Comparison of ENCODE assay signal across 12 cellular contexts in genomic region chr2:207688597-207688996, GRCh38. TPM values are rescaled to one million over a fixed set of nuclear protein-coding genes. Genes with fewer than 3 reads are reported as not detected.
DNase-seq lines count a peak whose midpoint lies in the region; ATAC-seq and TF ChIP-seq lines count a peak whose summit lies in the region.
"Had no signal": no experiment of that assay in that cellular context is flagged by ENCODE, and none has a peak within 500 bp of the region (broad histone marks: within the 10 kb centered on the region; RNA-seq: fewer than 3 reads in every experiment).

No MANE protein-coding gene starts in this region.

- no peaks in the 10 kb centered on the region for H3K9me3 Mint-ChIP-seq in activated naive CD4-positive, alpha-beta T cell treated with anti-CD3 and anti-CD28 coated beads, Interleukin-2, amount 50 U/mL, for 72 hours
- no peaks in the 10 kb centered on the region for H3K9me3 Mint-ChIP-seq in activated naive CD4-positive, alpha-beta T cell treated with anti-CD3 and anti-CD28 coated beads, Interleukin-2, amount 10 ng/mL, durations not matched to agents 7 days and 5 days
- H3K9me3 Mint-ChIP-seq in activated T-helper 2 cell treated with anti-CD3 and anti-CD28 coated beads, Interferon-gamma antibody, Interleukin-2, Interleukin-4, amounts not matched to agents 10 μg/mL and 5 μg/mL and 100 μg/mL, durations not matched to agents 14 hours and 24 hours and 36 hours = no peaks in the 10 kb centered on the region
- H3K9me3 Mint-ChIP-seq: CD8-positive, alpha-beta T cell had no signal

- peak; percentile 52 to 66 for ATAC-seq in activated naive CD4-positive, alpha-beta T cell treated with anti-CD3 and anti-CD28 coated beads, Interleukin-2, amount 50 U/mL, for 72 hours
- peak; percentile 41 for ATAC-seq in GM18867 (IDR thresholded peaks at IDR 0.05; ENCODE audit: unreplicated experiment)
- ATAC-seq in HG03280 (IDR thresholded peaks at IDR 0.05; ENCODE audit: unreplicated experiment) = no peak
- ATAC-seq: CD8-positive, alpha-beta T cell had no signal

- intact Hi-C loops in activated T-helper 2 cell treated with anti-CD3 and anti-CD28 coated beads, Interferon-gamma antibody, Interleukin-2, Interleukin-4, amounts not matched to agents 10 μg/mL and 5 μg/mL and 100 μg/mL, durations not matched to agents 14 hours and 24 hours and 36 hours (cut with micrococcal nuclease) = no loop called here

- peak overlapping the region in 1 of 2 donors; percentile 40 for H3K27ac Mint-ChIP-seq in activated naive CD4-positive, alpha-beta T cell treated with anti-CD3 and anti-CD28 coated beads, Interleukin-2, amount 50 U/mL, for 72 hours
- H3K27ac Mint-ChIP-seq in activated naive CD4-positive, alpha-beta T cell treated with anti-CD3 and anti-CD28 coated beads, Interleukin-2, amount 10 ng/mL, durations not matched to agents 7 days and 5 days = no peak overlapping the region
- H3K27ac Mint-ChIP-seq in activated T-helper 2 cell treated with anti-CD3 and anti-CD28 coated beads, Interferon-gamma antibody, Interleukin-2, Interleukin-4, amounts not matched to agents 10 μg/mL and 5 μg/mL and 100 μg/mL, durations not matched to agents 14 hours and 24 hours and 36 hours = peak overlapping the region; percentile 17
- H3K27ac Mint-ChIP-seq: CD8-positive, alpha-beta T cell had no signal

- H3K36me3 Mint-ChIP-seq in activated naive CD4-positive, alpha-beta T cell treated with anti-CD3 and anti-CD28 coated beads, Interleukin-2, amount 50 U/mL, for 72 hours = no peaks in the 10 kb centered on the region
- H3K36me3 Mint-ChIP-seq in activated naive CD4-positive, alpha-beta T cell treated with anti-CD3 and anti-CD28 coated beads, Interleukin-2, amount 10 ng/mL, durations not matched to agents 7 days and 5 days = no peaks in the 10 kb centered on the region
- no peaks in the 10 kb centered on the region for H3K36me3 Mint-ChIP-seq in activated T-helper 2 cell treated with anti-CD3 and anti-CD28 coated beads, Interferon-gamma antibody, Interleukin-2, Interleukin-4, amounts not matched to agents 10 μg/mL and 5 μg/mL and 100 μg/mL, durations not matched to agents 14 hours and 24 hours and 36 hours (ENCODE audit: low read depth)
- H3K36me3 Mint-ChIP-seq: CD8-positive, alpha-beta T cell had no signal

- DNase-seq in activated naive CD4-positive, alpha-beta T cell treated with anti-CD3 and anti-CD28 coated beads, Interleukin-2, amount 50 U/mL, for 72 hours (ENCODE audit: low spot score in 2 of 2) = no peak
- no peak for DNase-seq in activated naive CD4-positive, alpha-beta T cell treated with anti-CD3 and anti-CD28 coated beads, Interleukin-2, amount 10 ng/mL, durations not matched to agents 7 days and 5 days
- DNase-seq in activated T-helper 2 cell treated with anti-CD3 and anti-CD28 coated beads, Interferon-gamma antibody, Interleukin-2, Interleukin-4, amounts not matched to agents 10 μg/mL and 5 μg/mL and 100 μg/mL, durations not matched to agents 14 hours and 24 hours and 36 hours (ENCODE audit: low spot score) = no peak
- DNase-seq in stimulated activated CD4-positive, alpha-beta T cell treated with anti-CD3 and anti-CD28 coated beads, Interleukin-12 subunit alpha, Interleukin-12 subunit beta, amount 100 ng/mL, for 4 hours = no peak
- DNase-seq in GM13977 (ENCODE audit: low spot score) = no peak
- DNase-seq: CD8-positive, alpha-beta T cell; GM23248; NCI-H1105 treated with DMSO at 0.1 percent for 48 hours; NCI-H1694; Peyer's patch had no signal

- in situ Hi-C loops in GM13977 (cut with MboI; ENCODE audit: low pct_unique_long_range_greater_than_20kb, low sequenced_read_pairs, unreplicated experiment) = no loop called here

- no peak for TF ChIP-seq CTCF in GM13977 (IDR thresholded peaks at IDR 0.05; ENCODE audit: extremely low read depth, insufficient read depth, missing control alignments)

- no peak overlapping the region for H3K4me3 Mint-ChIP-seq in activated naive CD4-positive, alpha-beta T cell treated with anti-CD3 and anti-CD28 coated beads, Interleukin-2, amount 10 ng/mL, durations not matched to agents 7 days and 5 days
- H3K4me3 Mint-ChIP-seq in activated T-helper 2 cell treated with anti-CD3 and anti-CD28 coated beads, Interferon-gamma antibody, Interleukin-2, Interleukin-4, amounts not matched to agents 10 μg/mL and 5 μg/mL and 100 μg/mL, durations not matched to agents 14 hours and 24 hours and 36 hours (ENCODE audit: low read depth) = no peak overlapping the region
- H3K4me3 Mint-ChIP-seq: CD8-positive, alpha-beta T cell had no signal

- H3K4me1 Mint-ChIP-seq in activated naive CD4-positive, alpha-beta T cell treated with anti-CD3 and anti-CD28 coated beads, Interleukin-2, amount 10 ng/mL, durations not matched to agents 7 days and 5 days = peaks cover 3% of the 10 kb centered on the region
- H3K4me1 Mint-ChIP-seq in activated T-helper 2 cell treated with anti-CD3 and anti-CD28 coated beads, Interferon-gamma antibody, Interleukin-2, Interleukin-4, amounts not matched to agents 10 μg/mL and 5 μg/mL and 100 μg/mL, durations not matched to agents 14 hours and 24 hours and 36 hours (ENCODE audit: low read depth) = peaks cover 8% of the 10 kb centered on the region

- no peaks in the 10 kb centered on the region for H3K27me3 Mint-ChIP-seq in activated naive CD4-positive, alpha-beta T cell treated with anti-CD3 and anti-CD28 coated beads, Interleukin-2, amount 10 ng/mL, durations not matched to agents 7 days and 5 days
- H3K27me3 Mint-ChIP-seq in activated T-helper 2 cell treated with anti-CD3 and anti-CD28 coated beads, Interferon-gamma antibody, Interleukin-2, Interleukin-4, amounts not matched to agents 10 μg/mL and 5 μg/mL and 100 μg/mL, durations not matched to agents 14 hours and 24 hours and 36 hours (ENCODE audit: low read depth) = no peaks in the 10 kb centered on the region

- CTCF ChIA-PET in activated naive CD4-positive, alpha-beta T cell treated with anti-CD3 and anti-CD28 coated beads, Interleukin-2, amount 10 ng/mL, durations not matched to agents 7 days and 5 days (lab: Charles Lee) = no interaction called here

RNA-seq across cellular contexts. Expression of gene CCNYL1, which starts 22.8 kb away (rescaled TPM):
- 1 to 10 TPM; 4.4 to 5.6 TPM for total RNA-seq in activated naive CD4-positive, alpha-beta T cell treated with anti-CD3 and anti-CD28 coated beads, Interleukin-2, amount 50 U/mL, for 72 hours
- 6.7 and 8.2 TPM in 2 replicates for total RNA-seq in activated T-helper 2 cell treated with anti-CD3 and anti-CD28 coated beads, Interferon-gamma antibody, Interleukin-2, Interleukin-4, amounts not matched to agents 10 μg/mL and 5 μg/mL and 100 μg/mL, durations not matched to agents 14 hours and 24 hours and 36 hours
